In genomic region chr10:127849224-127849623, GRCh38 we compare ENCODE assay signal across 31 cellular contexts. TPM values are rescaled to one million over a fixed set of nuclear protein-coding genes. Genes with fewer than 3 reads are reported as not detected.
"Had no signal": no experiment of that assay in that cellular context is flagged by ENCODE, and none has a peak within 500 bp of the region (broad histone marks: within the 10 kb centered on the region; RNA-seq: fewer than 3 reads in every experiment).

No MANE protein-coding gene starts in this region.

- H3K36me3 Mint-ChIP-seq: natural killer cell; stimulated activated effector memory CD8-positive, alpha-beta T cell treated with anti-CD3 and anti-CD28 coated beads, Interleukin-12 subunit alpha, Interleukin-12 subunit beta, amount 100 ng/mL, for 72 hours; stimulated activated naive B cell treated with anti-CD40 and anti-IgM and Interleukin-4, amounts not matched to agents 10 μg/mL and 1 μg/mL and 100 μg/mL, for 72 hours had no signal

- H3K4me1 Mint-ChIP-seq: nephron had no signal

- H3K4me3 Mint-ChIP-seq: natural killer cell; nephron; stimulated activated effector memory CD8-positive, alpha-beta T cell treated with anti-CD3 and anti-CD28 coated beads, Interleukin-12 subunit alpha, Interleukin-12 subunit beta, amount 100 ng/mL, for 72 hours; stimulated activated naive B cell treated with anti-CD40 and anti-IgM and Interleukin-4, amounts not matched to agents 10 μg/mL and 1 μg/mL and 100 μg/mL, for 72 hours; stimulated activated naive CD8-positive, alpha-beta T cell treated with anti-CD3 and anti-CD28 coated beads, Interleukin-15, Interleukin-2, amounts not matched to agents 100 ng/mL and 50 ng/mL, for 24 hours had no signal

- H3K27ac Mint-ChIP-seq: natural killer cell; nephron; progenitor cell of endocrine pancreas; stimulated activated effector memory CD8-positive, alpha-beta T cell treated with anti-CD3 and anti-CD28 coated beads, Interleukin-12 subunit alpha, Interleukin-12 subunit beta, amount 100 ng/mL, for 72 hours; stimulated activated naive B cell treated with anti-CD40 and anti-IgM and Interleukin-4, amounts not matched to agents 10 μg/mL and 1 μg/mL and 100 μg/mL, for 72 hours; stimulated activated naive CD8-positive, alpha-beta T cell treated with anti-CD3 and anti-CD28 coated beads, Interleukin-15, Interleukin-2, amounts not matched to agents 100 ng/mL and 50 ng/mL, for 24 hours had no signal

- H3K27me3 ChIP-seq: pancreas, right lobe of liver, thyroid gland, tibial nerve, upper lobe of left lung, vagina had no signal

- H3K27ac ChIP-seq: neutrophil, pancreas, psoas muscle, right lobe of liver, sigmoid colon, stomach, thoracic aorta, thyroid gland, tibial nerve, upper lobe of left lung, vagina had no signal

- DNase-seq: natural killer cell; nucleus accumbens; pancreas; psoas muscle; right cardiac atrium; right lobe of liver; sigmoid colon; small intestine; stimulated activated CD4-positive, alpha-beta T cell treated with anti-CD3 and anti-CD28 coated beads, Interleukin-15, amount 100 ng/mL, for 24 hours; stimulated activated CD4-positive, alpha-beta T cell treated with anti-CD3 and anti-CD28 coated beads, Interleukin-2, amount 100 ng/mL, for 24 hours; stimulated activated CD4-positive, alpha-beta T cell treated with anti-CD3 and anti-CD28 coated beads, Interleukin-2, amount 100 ng/mL, for 48 hours; stimulated activated CD4-positive, alpha-beta T cell treated with anti-CD3 and anti-CD28 coated beads, Interleukin-4, amount 100 ng/mL, for 24 hours; stimulated activated naive B cell treated with anti-CD40 and anti-IgM and Interleukin-4, amounts not matched to agents 10 μg/mL and 1 μg/mL and 100 μg/mL, for 72 hours; stimulated activated naive CD4-positive, alpha-beta T cell treated with Interleukin-2 at 50 U/mL for 16 hours; stomach; thyroid gland; trophoblast cell; upper lobe of left lung had no signal

- H3K9me3 ChIP-seq: neutrophil, pancreas, psoas muscle, right lobe of liver, sigmoid colon, stomach, thoracic aorta, thyroid gland, tibial nerve, upper lobe of left lung, vagina had no signal

- H3K4me1 ChIP-seq: pancreas, psoas muscle, right lobe of liver, sigmoid colon, thyroid gland, vagina had no signal

- H3K4me3 ChIP-seq: pancreas, psoas muscle, right lobe of liver, sigmoid colon, stomach, thoracic aorta, thyroid gland, tibial nerve, upper lobe of left lung, vagina had no signal

- H3K9me3 Mint-ChIP-seq: nephron; stimulated activated naive CD8-positive, alpha-beta T cell treated with anti-CD3 and anti-CD28 coated beads, Interleukin-15, Interleukin-2, amounts not matched to agents 100 ng/mL and 50 ng/mL, for 24 hours had no signal

- H3K36me3 ChIP-seq: neutrophil, pancreas, right lobe of liver, sigmoid colon, stomach, thoracic aorta, thyroid gland, tibial nerve, upper lobe of left lung, vagina had no signal

- ATAC-seq: natural killer cell; pancreas; psoas muscle; right cardiac atrium; right lobe of liver; stimulated activated effector memory CD8-positive, alpha-beta T cell treated with anti-CD3 and anti-CD28 coated beads, Interleukin-12 subunit alpha, Interleukin-12 subunit beta, amount 100 ng/mL, for 72 hours; stimulated activated naive B cell treated with anti-CD40 and anti-IgM and Interleukin-4, amounts not matched to agents 10 μg/mL and 1 μg/mL and 100 μg/mL, for 72 hours had no signal

RNA-seq across cellular contexts. Expression of gene CLRN3, which starts 43.5 kb away (rescaled TPM):
- total RNA-seq: natural killer cell, omental fat pad, osteocyte, psoas muscle, right cardiac atrium, sigmoid colon, subcutaneous adipose tissue, temporal lobe, thoracic aorta, thyroid gland, tibial nerve, ureter, vagina had no signal
